ENCODE assay signal across 8 cellular contexts in genomic region chr14:69612014-69612758, GRCh38. TPM values are rescaled to one million over a fixed set of nuclear protein-coding genes. Genes with fewer than 3 reads are reported as not detected.
A peak's percentile ranks its signal among the peaks of the same experiment; 100 is the strongest.
DNase-seq lines count a peak whose midpoint lies in the region; ATAC-seq and TF ChIP-seq lines count a peak whose summit lies in the region.

No MANE protein-coding gene starts in this region.

- no peak for TF ChIP-seq POLR2A in gastrocnemius medialis (IDR thresholded peaks at IDR 0.05)

- H3K4me3 ChIP-seq in SJCRH30: peak overlapping the region; percentile 97
- H3K4me3 ChIP-seq in iPS-11a (ENCODE audit: low read depth, low read length): peak overlapping the region; percentile 60
- H3K4me3 ChIP-seq in gastrocnemius medialis: peak overlapping the region; percentile 51 to 89 (median 70)

- peak; percentile 27 for ATAC-seq in GM18907 (IDR thresholded peaks at IDR 0.05; ENCODE audit: unreplicated experiment)
- ATAC-seq in HG03439 (IDR thresholded peaks at IDR 0.05; ENCODE audit: unreplicated experiment): peak; percentile 17
- peak; percentile 40 to 47 for ATAC-seq in gastrocnemius medialis

- no peak for TF ChIP-seq CTCF in 22Rv1 (IDR thresholded peaks at IDR 0.05)
- no peak for TF ChIP-seq CTCF in gastrocnemius medialis (IDR thresholded peaks at IDR 0.05 in 4 of 5, conservative IDR thresholded peaks at IDR 0.05 in 1 of 5)

- in situ Hi-C loops in gastrocnemius medialis (cut with MboI; ENCODE audit: low sequenced_read_pairs in 4 of 4): no loop called here

- no peaks in the 10 kb centered on the region for H3K9me3 ChIP-seq in SJCRH30 (replicated peaks)
- H3K9me3 ChIP-seq in gastrocnemius medialis: no peaks in the 10 kb centered on the region

- peak in 1 of 2 experiments; percentile 50 for DNase-seq in SJCRH30
- peak; percentile 48 for DNase-seq in astrocyte of the hippocampus (ENCODE audit: low read depth, low spot score)
- peak in 1 of 2 donors; percentile 26 for DNase-seq in gastrocnemius medialis
- no peak for DNase-seq in cortex of kidney (lab: John Stamatoyannopoulos, UW)

- H3K27me3 ChIP-seq in SJCRH30: no peaks in the 10 kb centered on the region
- no peaks in the 10 kb centered on the region for H3K27me3 ChIP-seq in gastrocnemius medialis

- H3K4me1 ChIP-seq in SJCRH30: peaks cover 8% of the 10 kb centered on the region; the same call in 1 of the 2 replicates
- peaks cover 56% of the 10 kb centered on the region in 2 donors for H3K4me1 ChIP-seq in gastrocnemius medialis

- intact Hi-C loops in gastrocnemius medialis (cut with DNase I; ENCODE audit: low total_unique reads): loop anchor here (5.0 kb wide), 1 partner anchor 460 kb away; the partner anchor contains the start of gene DCAF5

- H3K27ac ChIP-seq in 22Rv1: peak overlapping the region; percentile 69
- H3K27ac ChIP-seq in SJCRH30: peak overlapping the region; percentile 22; the same call in 1 of the 2 replicates
- H3K27ac ChIP-seq in gastrocnemius medialis: peak overlapping the region; percentile 91 to 99 (median 96)

- H3K36me3 ChIP-seq in SJCRH30 (no peaks in the 10 kb centered on the region), gastrocnemius medialis (no peaks in the 10 kb centered on the region)

RNA-seq across cellular contexts. Expression of gene SUSD6, which starts 0.8 kb away (rescaled TPM):
- total RNA-seq in SJCRH30 (2014; rRNA removed; shearing (Covaris generic)): 5.2 and 5.9 TPM in 2 replicates
- 10 to 100 TPM; 11.9 to 26.3 (median 16.2) TPM for total RNA-seq in gastrocnemius medialis

RNA-seq across cellular contexts. Expression of gene CCDC177, which starts 37.5 kb away (rescaled TPM):
- 0.06 and 0.25 TPM in 2 replicates for total RNA-seq in SJCRH30 (2014; rRNA removed; shearing (Covaris generic))
- not detected for total RNA-seq in gastrocnemius medialis

Comparison
In these comparisons a context has a peak if more than half of its experiments do, and no peak if none do; other contexts are left out.
1. H3K27ac ChIP-seq: peak in every context shown above with its lines; median percentile 96 in gastrocnemius medialis; 69 in 22Rv1; 22 in SJCRH30.